ENCODE assay signal across 16 cellular contexts in the genomic region with DNA sequence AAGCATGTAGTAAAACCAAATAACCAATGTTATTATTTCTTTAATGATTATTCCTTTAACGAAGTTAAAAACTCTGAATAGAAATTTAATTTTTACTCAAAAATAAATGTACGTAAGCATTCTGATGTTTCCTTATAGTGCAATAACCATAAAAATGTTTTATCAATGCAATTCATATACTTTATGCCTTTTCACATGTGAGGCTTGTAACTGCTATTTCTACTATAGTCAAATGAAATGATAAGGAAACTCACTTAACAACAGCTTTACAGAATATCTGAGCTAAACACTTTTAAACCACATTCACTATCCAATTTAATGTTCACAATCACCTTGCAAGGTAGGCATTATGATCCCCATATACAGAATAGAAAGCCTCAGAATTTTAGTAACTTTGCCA. TPM values are rescaled to one million over a fixed set of nuclear protein-coding genes. Genes with fewer than 3 reads are reported as not detected.
DNase-seq lines count a peak whose midpoint lies in the region; ATAC-seq, FAIRE-seq and TF ChIP-seq lines count a peak whose summit lies in the region.
"Had no signal": no experiment of that assay in that cellular context is flagged by ENCODE, and none has a peak within 500 bp of the region (broad histone marks: within the 10 kb centered on the region; RNA-seq: fewer than 3 reads in every experiment).

No MANE protein-coding gene starts in this region.

- no peak for TF ChIP-seq POLR2A in GM12892 (IDR thresholded peaks at IDR 0.05; ENCODE audit: low read depth, low read length)

- no peaks in the 10 kb centered on the region for H3K9me3 ChIP-seq in adipocyte (ENCODE audit: control insufficient read depth, low read length)

- intact Hi-C loops in left colon (cut with DNase I, micrococcal nuclease): no loop called here

- no peaks in the 10 kb centered on the region for H3K27me3 ChIP-seq in adipocyte (replicated peaks; ENCODE audit: control insufficient read depth, insufficient read depth, low read length)

- DNase-seq in GM12892 (ENCODE audit: insufficient read length) (no peak), adipocyte (ENCODE audit: low read depth) (no peak), left colon (no peak), HUDEP-2 (lab: John Stamatoyannopoulos, UW; ENCODE audit: unreplicated experiment in 76 of 76) (no peak), NCI-H2171 treated with DMSO at 0.1 percent for 48 hours (lab: John Stamatoyannopoulos, UW) (no peak)
- no peak for DNase-seq in stimulated activated CD4-positive, alpha-beta T cell treated with anti-CD3 and anti-CD28 coated beads, Interleukin-12 subunit alpha, Interleukin-12 subunit beta, amount 100 ng/mL, for 4 hours
- DNase-seq: ACHN; C1 segment of cervical spinal cord; CD4-positive, alpha-beta T cell; DMS79 treated with DMSO at 0.1 percent for 48 hours; EL; GDM1 had no signal

- peak overlapping the region; percentile 35 for H3K4me3 ChIP-seq in adipocyte (ENCODE audit: low read length)

- peaks cover 30% of the 10 kb centered on the region for H3K4me1 ChIP-seq in adipocyte (ENCODE audit: control insufficient read depth, insufficient read depth, low read length)

- ATAC-seq in left colon: peak; percentile 80
- ATAC-seq: HCT116 had no signal

- H3K9ac ChIP-seq in adipocyte (ENCODE audit: low read length): no peak overlapping the region
- H3K9ac ChIP-seq: KMS-11 had no signal

- FAIRE-seq in GM12892 (lab: Jason Lieb, UNC): peak; percentile 56

- no peaks in the 10 kb centered on the region for H3K36me3 ChIP-seq in adipocyte (ENCODE audit: control insufficient read depth, insufficient read depth, low read length, severe bottlenecking)

RNA-seq across cellular contexts. Expression of gene BTBD10, which starts 17.4 kb away (rescaled TPM):
- 21.4 TPM for polyA plus RNA-seq in GM12892 (2012; ENCODE audit: missing spikeins)
- total RNA-seq in left colon: 10 to 100 TPM; 30.3 to 33.9 TPM

RNA-seq across cellular contexts. Expression of gene PTH, which starts 50.2 kb away (rescaled TPM):
- polyA plus RNA-seq in GM12892 (2012; ENCODE audit: missing spikeins): not detected
- total RNA-seq in left colon: not detected
- total RNA-seq: CD4-positive, alpha-beta T cell; H4; HT-29 had no signal
